In the genomic region with DNA sequence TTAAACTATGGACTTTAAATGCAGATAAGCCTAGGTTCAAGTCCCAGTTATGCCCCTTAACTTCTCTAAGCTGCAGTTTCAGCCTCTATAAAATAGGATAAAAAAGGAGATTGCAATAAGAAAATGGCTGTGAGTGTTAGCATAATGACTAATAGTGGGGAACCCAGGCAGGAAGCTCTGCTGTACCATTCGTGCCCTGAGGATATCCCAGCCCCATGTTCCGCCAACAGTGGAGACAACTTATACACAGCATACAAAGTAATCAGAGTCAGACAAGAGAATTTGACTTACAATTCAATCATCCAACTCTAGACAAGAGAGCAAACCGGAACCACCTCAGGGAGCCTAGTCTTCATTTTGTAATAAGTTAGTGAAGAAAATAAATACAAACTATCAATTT, we compare ENCODE assay signal across 1 cellular context.
TF ChIP-seq lines count a peak whose summit lies in the region.

No MANE protein-coding gene starts in this region.

TF ChIP-seq in endothelial cell of umbilical vein, 7 proteins besides CTCF, POLR2A, EP300 and RAD21 (continued from another document):
- TF ChIP-seq GATA2 (IDR thresholded peaks at IDR 0.05; ENCODE audit: insufficient read depth, insufficient read length, low read depth, low read length) (no peak), MYC (IDR thresholded peaks at IDR 0.05; ENCODE audit: low read depth, low read length) (no peak), JUN (IDR thresholded peaks at IDR 0.05; ENCODE audit: borderline replicate concordance, insufficient read depth, insufficient read length, low read depth) (peak; percentile 37), EZH2 (IDR thresholded peaks at IDR 0.05; ENCODE audit: borderline replicate concordance, low read depth, low read length, severe bottlenecking) (no peak), FOS (IDR thresholded peaks at IDR 0.05; ENCODE audit: borderline replicate concordance, insufficient read depth, low read length) (peak; percentile 25)
